30 cellular contexts compared by ENCODE assay signal in genomic region chr7:14069961-14070360, GRCh38.
"Had no signal": no experiment of that assay in that cellular context is flagged by ENCODE, and none has a peak within 500 bp of the region (broad histone marks: within the 10 kb centered on the region; RNA-seq: fewer than 3 reads in every experiment).

No MANE protein-coding gene starts in this region.

- ATAC-seq: activated CD8-positive, alpha-beta T cell treated with anti-CD3 and anti-CD28 coated beads for 36 hours; activated T-cell treated with anti-CD3 and anti-CD28 coated beads, Interleukin-2, amount 50 U/mL, for 72 hours; activated T-helper 17 cell treated with anti-CD3 and anti-CD28 coated beads, Interleukin-2, amount 50 U/mL, for 72 hours; PC-3; Right ventricle myocardium inferior had no signal

- H3K4me1 Mint-ChIP-seq: activated CD4-positive, alpha-beta T cell treated with anti-CD3 and anti-CD28 coated beads, Interleukin-2, amount 10 ng/mL, durations not matched to agents 24 days and 14 days; activated naive CD8-positive, alpha-beta T cell treated with anti-CD3 and anti-CD28 coated beads for 36 hours; activated T-helper 17 cell treated with anti-CD3 and anti-CD28 coated beads, Interleukin-2, amount 50 U/mL, for 72 hours had no signal

- DNase-seq: activated CD4-positive, alpha-beta T cell treated with anti-CD3 and anti-CD28 coated beads, Interleukin-2, amount 10 ng/mL, durations not matched to agents 24 days and 14 days; activated CD4-positive, alpha-beta T cell treated with anti-CD3 and anti-CD28 coated beads, Interleukin-2, amount 50 U/mL, for 4 hours; activated CD8-positive, alpha-beta T cell treated with anti-CD3 and anti-CD28 coated beads for 36 hours; activated effector memory CD4-positive, alpha-beta T cell treated with anti-CD3 and anti-CD28 coated beads, Interleukin-2, amount 50 U/mL, for 16 hours; activated naive CD4-positive, alpha-beta T cell; activated naive CD4-positive, alpha-beta T cell treated with anti-CD3 and anti-CD28 coated beads, Interleukin-2, amount 50 U/mL, for 16 hours; activated naive CD8-positive, alpha-beta T cell treated with anti-CD3 and anti-CD28 coated beads for 36 hours; activated T-cell treated with anti-CD3 and anti-CD28 coated beads, Interleukin-2, amount 50 U/mL, for 1 hour; activated T-cell treated with anti-CD3 and anti-CD28 coated beads, Interleukin-2, amount 50 U/mL, for 72 hours; amniotic stem cell; aorta; brain microvascular endothelial cell; central memory CD4-positive, alpha-beta T cell; Karpas-422; MG63; NCI-H1048; NCI-H1105 treated with DMSO at 0.1 percent for 48 hours; NCI-H2029 treated with DMSO at 0.1 percent for 48 hours; NCI-H2227 treated with DMSO at 0.1 percent for 48 hours; NCI-H446; NCI-H510A treated with DMSO at 0.1 percent for 48 hours; NCI-H526 treated with DMSO at 0.1 percent for 48 hours; NK-92 treated with Interleukin-12 subunit alpha and Interleukin-12 subunit beta, amount 100 ng/mL, for 24 hours; PC-3; SIG-M5 had no signal

- H3K27me3 ChIP-seq: brain microvascular endothelial cell, MG63 had no signal

- H3K4me3 ChIP-seq: MG63 had no signal

- H3K4me3 Mint-ChIP-seq: activated CD4-positive, alpha-beta T cell treated with anti-CD3 and anti-CD28 coated beads, Interleukin-2, amount 10 ng/mL, durations not matched to agents 24 days and 14 days; activated CD8-positive, alpha-beta T cell treated with anti-CD3 and anti-CD28 coated beads for 36 hours; activated naive CD8-positive, alpha-beta T cell treated with anti-CD3 and anti-CD28 coated beads for 36 hours; activated T-cell treated with anti-CD3 and anti-CD28 coated beads, Interleukin-2, amount 50 U/mL, for 72 hours; activated T-helper 17 cell treated with anti-CD3 and anti-CD28 coated beads, Interleukin-2, amount 50 U/mL, for 72 hours; T-helper 1 cell treated with Interleukin-12 subunit alpha and Interleukin-12 subunit beta and Interleukin-4 antibody, amounts not matched to agents 30 μg/mL and 1 μg/mL, for 36 hours; T-helper 2 cell treated with Interferon-gamma antibody and Interleukin-4, amounts not matched to agents 5 μg/mL and 100 μg/mL, for 36 hours had no signal

- H3K27ac ChIP-seq: brain microvascular endothelial cell, RWPE1 had no signal

- H3K27me3 Mint-ChIP-seq: activated CD4-positive, alpha-beta T cell treated with anti-CD3 and anti-CD28 coated beads, Interleukin-2, amount 10 ng/mL, durations not matched to agents 24 days and 14 days; activated CD8-positive, alpha-beta T cell treated with anti-CD3 and anti-CD28 coated beads for 36 hours; activated naive CD8-positive, alpha-beta T cell treated with anti-CD3 and anti-CD28 coated beads for 36 hours; activated T-helper 17 cell treated with anti-CD3 and anti-CD28 coated beads, Interleukin-2, amount 50 U/mL, for 72 hours had no signal

- H3K27ac Mint-ChIP-seq: activated CD4-positive, alpha-beta T cell treated with anti-CD3 and anti-CD28 coated beads, Interleukin-2, amount 10 ng/mL, durations not matched to agents 24 days and 14 days; activated CD8-positive, alpha-beta T cell treated with anti-CD3 and anti-CD28 coated beads for 36 hours; activated naive CD8-positive, alpha-beta T cell treated with anti-CD3 and anti-CD28 coated beads for 36 hours; activated T-cell treated with anti-CD3 and anti-CD28 coated beads, Interleukin-2, amount 50 U/mL, for 72 hours; activated T-helper 17 cell treated with anti-CD3 and anti-CD28 coated beads, Interleukin-2, amount 50 U/mL, for 72 hours; T-helper 1 cell treated with Interleukin-12 subunit alpha and Interleukin-12 subunit beta and Interleukin-4 antibody, amounts not matched to agents 30 μg/mL and 1 μg/mL, for 36 hours; T-helper 2 cell treated with Interferon-gamma antibody and Interleukin-4, amounts not matched to agents 5 μg/mL and 100 μg/mL, for 36 hours had no signal

- H3K36me3 Mint-ChIP-seq: activated naive CD8-positive, alpha-beta T cell treated with anti-CD3 and anti-CD28 coated beads for 36 hours had no signal
